31 cellular contexts compared by ENCODE assay signal in the genomic region with DNA sequence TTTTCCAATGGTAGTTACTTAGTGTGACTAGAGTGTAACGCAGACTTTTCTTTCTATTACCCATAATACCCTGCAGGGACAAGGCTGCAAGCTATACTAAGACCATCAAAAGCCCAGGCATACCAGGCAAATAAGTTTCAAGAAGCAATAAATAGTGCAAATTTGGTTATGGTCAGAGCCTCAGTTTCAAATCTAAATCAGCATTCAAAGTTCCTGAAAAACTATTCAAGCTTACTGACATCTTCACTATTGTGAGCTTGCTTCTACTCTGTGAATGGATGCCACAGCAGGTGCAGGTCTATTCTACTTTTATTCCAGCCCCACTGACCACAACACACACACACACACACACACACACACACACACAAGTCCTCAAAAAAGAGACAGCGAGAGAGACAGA. TPM values are rescaled to one million over a fixed set of nuclear protein-coding genes. Genes with fewer than 3 reads are reported as not detected.
DNase-seq lines count a peak whose midpoint lies in the region; ATAC-seq and TF ChIP-seq lines count a peak whose summit lies in the region.
"Had no signal": no experiment of that assay in that cellular context is flagged by ENCODE, and none has a peak within 500 bp of the region (broad histone marks: within the 10 kb centered on the region; RNA-seq: fewer than 3 reads in every experiment).

No MANE protein-coding gene starts in this region.

- TF ChIP-seq POLR2A in erythroblast (IDR thresholded peaks at IDR 0.05; ENCODE audit: low read length), result peak; percentile 24

- DNase-seq in erythroblast (lab: John Stamatoyannopoulos, UW) (no peak), GM10266 (ENCODE audit: extremely low spot score) (no peak), cerebellum (ENCODE audit: low spot score) (no peak), left cardiac atrium (no peak)
- DNase-seq: C1 segment of cervical spinal cord; CD4-positive, alpha-beta memory T cell; COR-L47; DMS53; H9; KG1; NCI-H1092; NCI-H1417 treated with DMSO at 0.1 percent for 48 hours; NCI-H1694 treated with DMSO at 0.1 percent for 48 hours; NCI-H2081 treated with DMSO at 0.1 percent for 48 hours; NCI-H2171; NCI-H524; NCI-H748 treated with DMSO at 0.1 percent for 48 hours; PC-9; SJCRH30; T-helper 17 cell had no signal

- intact Hi-C loops in left cardiac atrium (cut with DNase I), result no loop called here

- ATAC-seq in HG02678 (IDR thresholded peaks at IDR 0.05; ENCODE audit: unreplicated experiment) (peak; percentile 73), HG03565 (IDR thresholded peaks at IDR 0.05; ENCODE audit: unreplicated experiment) (peak; percentile 33), GM19395 (IDR thresholded peaks at IDR 0.05; ENCODE audit: unreplicated experiment) (no peak), left cardiac atrium (no peak)
- ATAC-seq: GM12878, GM23338, Right ventricle myocardium inferior, SK-N-SH treated with all-trans-retinoic acid at 6 μM for 48 hours, T-helper 17 cell had no signal

- no peak for TF ChIP-seq CTCF in GM10266 (IDR thresholded peaks at IDR 0.05; ENCODE audit: control insufficient read depth, insufficient read depth, low read depth, missing control alignments)

RNA-seq across cellular contexts. Expression of gene HBB, which starts 2.5 kb away (rescaled TPM):
- 418 TPM for total RNA-seq in cerebellum
- total RNA-seq in left cardiac atrium, result 100 to 1,000 TPM in 1 of 2 donors, 10 to 100 TPM in 1; 77.3 to 264 TPM
- total RNA-seq: A673, Daoy, G401, GM23338, H9, PC-9, RPMI7951, SJCRH30 had no signal

RNA-seq across cellular contexts. Expression of gene HBD, which starts 4.9 kb away (rescaled TPM):
- total RNA-seq in cerebellum, result not detected
- not detected for total RNA-seq in left cardiac atrium
- total RNA-seq: A673; CD4-positive, alpha-beta memory T cell; Daoy; G401; GM12878; GM23338; H9; PC-9; Right ventricle myocardium inferior; RPMI7951; SJCRH30 had no signal

RNA-seq across cellular contexts. Expression of gene HBG1, which starts 20.3 kb away (rescaled TPM):
- total RNA-seq in cerebellum (510 TPM), left cardiac atrium (not detected)
- total RNA-seq: A673; CD4-positive, alpha-beta memory T cell; Daoy; G401; GM23338; H9; PC-9; Right ventricle myocardium inferior; RPMI7951; SJCRH30; T-helper 17 cell had no signal

RNA-seq across cellular contexts. Expression of gene HBG2, which starts 25.2 kb away (rescaled TPM):
- total RNA-seq in cerebellum (1,342 TPM), left cardiac atrium (not detected)
- total RNA-seq: A673; CD4-positive, alpha-beta memory T cell; Daoy; G401; GM23338; H9; PC-9; Right ventricle myocardium inferior; SJCRH30 had no signal

RNA-seq across cellular contexts. Expression of gene OR51V1, which starts 28.9 kb away (rescaled TPM):
- total RNA-seq in cerebellum (not detected), left cardiac atrium (not detected)
- total RNA-seq: A673; CD4-positive, alpha-beta memory T cell; Daoy; G401; GM12878; GM23338; H9; PC-9; Right ventricle myocardium inferior; RPMI7951; SJCRH30; T-helper 17 cell had no signal

Comparison
In these comparisons a context has a peak if more than half of its experiments do, and no peak if none do; other contexts are left out.
1. ATAC-seq: peak in HG02678 (single experiment) and HG03565 (single experiment); none in GM19395 (single experiment) and left cardiac atrium (0 of 2).